ENCODE assay signal across 12 cellular contexts in the genomic region with DNA sequence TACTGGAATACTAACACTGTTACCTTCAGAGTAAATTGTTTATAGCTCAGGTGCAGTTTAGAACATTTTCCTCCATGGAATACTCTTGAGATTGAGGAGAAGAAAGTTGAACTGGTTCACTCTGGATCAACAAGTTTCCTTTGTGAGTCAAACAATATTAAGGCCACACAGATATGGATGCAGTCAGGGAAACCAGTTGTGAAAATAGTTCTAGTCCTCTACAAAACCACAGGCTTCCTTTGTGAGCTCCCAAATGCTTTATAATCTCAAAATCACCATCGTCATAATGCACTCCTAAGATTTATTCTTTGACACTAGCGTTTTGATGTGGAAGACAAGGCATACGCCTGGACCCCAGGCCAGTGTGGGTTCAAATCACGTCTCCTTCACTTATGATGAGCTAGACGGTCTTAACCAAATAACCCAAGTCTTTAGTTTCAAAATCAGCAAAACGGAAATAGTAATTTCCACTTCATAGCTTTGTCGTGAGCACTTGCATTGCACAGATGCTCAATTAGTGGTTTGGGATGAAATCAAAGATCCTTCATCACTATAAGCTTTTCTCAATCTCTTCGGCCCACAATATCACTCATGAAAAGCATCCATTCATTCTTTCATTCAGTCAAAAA.
A peak's percentile ranks its signal among the peaks of the same experiment; 100 is the strongest.
DNase-seq lines count a peak whose midpoint lies in the region; ATAC-seq and TF ChIP-seq lines count a peak whose summit lies in the region.
"Had no signal": no experiment of that assay in that cellular context is flagged by ENCODE, and none has a peak within 500 bp of the region (broad histone marks: within the 10 kb centered on the region; RNA-seq: fewer than 3 reads in every experiment).

No MANE protein-coding gene starts in this region.

- H3K9me2 ChIP-seq in GM23248 (ENCODE audit: insufficient read depth): no peaks in the 10 kb centered on the region

- no peak for TF ChIP-seq CTCF in sigmoid colon (IDR thresholded peaks at IDR 0.05)

- no peaks in the 10 kb centered on the region for H3K27me3 ChIP-seq in CD8-positive, alpha-beta memory T cell (ENCODE audit: insufficient read depth, low read length, poor library complexity, severe bottlenecking)
- H3K27me3 ChIP-seq in GM23248 (replicated peaks; ENCODE audit: insufficient read depth) (no peaks in the 10 kb centered on the region), sigmoid colon (no peaks in the 10 kb centered on the region)

- H3K27ac Mint-ChIP-seq in CD8-positive, alpha-beta memory T cell: peak overlapping the region in 3 of 8 donors; percentile 28 to 71 (median 62)
- H3K27ac Mint-ChIP-seq in effector memory CD8-positive, alpha-beta T cell: peak overlapping the region; percentile 12 to 72

- H3K4me3 Mint-ChIP-seq in CD8-positive, alpha-beta memory T cell: peak overlapping the region in 6 of 7 donors; percentile 17 to 69 (median 46)
- peak overlapping the region; percentile 34 to 49 for H3K4me3 Mint-ChIP-seq in effector memory CD8-positive, alpha-beta T cell

- CTCF ChIA-PET in CD8-positive, alpha-beta memory T cell (lab: Charles Lee): no interaction called here

- no peak for TF ChIP-seq POLR2A in sigmoid colon (IDR thresholded peaks at IDR 0.05)

- no peaks in the 10 kb centered on the region for H3K9me3 ChIP-seq in CD8-positive, alpha-beta memory T cell (ENCODE audit: low read length)
- H3K9me3 ChIP-seq in GM23248 (ENCODE audit: low read depth) (no peaks in the 10 kb centered on the region), sigmoid colon (no peaks in the 10 kb centered on the region)

- no peak for DNase-seq in CD8-positive, alpha-beta memory T cell
- peak; percentile 53 for DNase-seq in GM23248
- DNase-seq in effector memory CD8-positive, alpha-beta T cell: no peak
- DNase-seq in sigmoid colon: no peak
- DNase-seq in D341Med (ENCODE audit: low spot score): no peak
- DNase-seq in posterior cingulate gyrus: no peak
- DNase-seq in stimulated activated CD4-positive, alpha-beta T cell treated with anti-CD3 and anti-CD28 coated beads, Interleukin-4, amount 100 ng/mL, for 24 hours: no peak
- DNase-seq in effector CD4-positive, alpha-beta T cell: no peak
- DNase-seq: effector memory CD4-positive, alpha-beta T cell; GDM1; left cardiac atrium had no signal

- no peaks in the 10 kb centered on the region for H3K36me3 ChIP-seq in CD8-positive, alpha-beta memory T cell (ENCODE audit: insufficient read depth, low read length)
- H3K36me3 ChIP-seq in GM23248 (ENCODE audit: low read depth): no peaks in the 10 kb centered on the region
- H3K36me3 ChIP-seq in sigmoid colon: no peaks in the 10 kb centered on the region

- H3F3A ChIP-seq in GM23248 (ENCODE audit: insufficient read depth): peaks cover 14% of the 10 kb centered on the region

- no peak overlapping the region for H3K4me3 ChIP-seq in CD8-positive, alpha-beta memory T cell (ENCODE audit: low read length)
- H3K4me3 ChIP-seq in GM23248 (peak overlapping the region; percentile 16), sigmoid colon (no peak overlapping the region)

- no peak overlapping the region for H3K27ac ChIP-seq in CD8-positive, alpha-beta memory T cell (ENCODE audit: low read depth, low read length)
- H3K27ac ChIP-seq in GM23248: peak overlapping the region; percentile 50
- peak overlapping the region; percentile 61 to 83 (median 72) for H3K27ac ChIP-seq in sigmoid colon
- H3K27ac ChIP-seq: HL-60 had no signal

- in situ Hi-C loops in GM23248 (cut with MboI): no loop called here

- H3K4me2 ChIP-seq in GM23248 (ENCODE audit: unreplicated experiment): peak overlapping the region; percentile 44

- intact Hi-C loops in sigmoid colon (cut with DNase I): no loop called here
- intact Hi-C loops in posterior cingulate gyrus (cut with DNase I): no loop called here

- ATAC-seq in effector memory CD8-positive, alpha-beta T cell (replicated peaks): peak; percentile 21

- no peaks in the 10 kb centered on the region for H4K20me1 ChIP-seq in GM23248 (ENCODE audit: insufficient read depth)

- WGBS in GM23248 (ENCODE audit: low coverage in 1 of 2, low lambda C conversion rate in 2 of 2, missing lambda C conversion rate in 2 of 2), 2 experiments: 46 to 49% methylated on average over 8 of the region's 8 CpGs
- 71 to 83% methylated on average over 8 of the region's 8 CpGs for whole genome bisulfite sequencing in sigmoid colon, 2 donors

- POLR2A ChIA-PET in CD8-positive, alpha-beta memory T cell (lab: Charles Lee): no interaction called here

- no peak for TF ChIP-seq EP300 in sigmoid colon (IDR thresholded peaks at IDR 0.05)

- H3K27me3 Mint-ChIP-seq in CD8-positive, alpha-beta memory T cell: no peaks in the 10 kb centered on the region
- H3K27me3 Mint-ChIP-seq in effector memory CD8-positive, alpha-beta T cell: no peaks in the 10 kb centered on the region

- no peaks in the 10 kb centered on the region for H3K4me1 ChIP-seq in CD8-positive, alpha-beta memory T cell (ENCODE audit: insufficient read depth, low read length)
- H3K4me1 ChIP-seq in GM23248 (ENCODE audit: insufficient read depth): peaks cover 19% of the 10 kb centered on the region; the same call in 1 of the 2 replicates
- peaks cover 0 to 35% (median 27%) of the 10 kb centered on the region in 4 donors for H3K4me1 ChIP-seq in sigmoid colon

- peaks cover 19 to 25% (median 23%) of the 10 kb centered on the region in 3 donors for H3K4me1 Mint-ChIP-seq in CD8-positive, alpha-beta memory T cell
- peaks cover 12 to 19% of the 10 kb centered on the region in 2 donors for H3K4me1 Mint-ChIP-seq in effector memory CD8-positive, alpha-beta T cell (ENCODE audit: low read depth in 2 of 2)

- H2AFZ ChIP-seq in GM23248: peak overlapping the region; percentile 53

- peaks cover 0 to 21% (median 3%) of the 10 kb centered on the region in 3 donors for H3K36me3 Mint-ChIP-seq in CD8-positive, alpha-beta memory T cell
- H3K36me3 Mint-ChIP-seq in effector memory CD8-positive, alpha-beta T cell (ENCODE audit: insufficient read depth): no peaks in the 10 kb centered on the region

- H3K9me3 Mint-ChIP-seq in CD8-positive, alpha-beta memory T cell: no peaks in the 10 kb centered on the region
- no peaks in the 10 kb centered on the region for H3K9me3 Mint-ChIP-seq in effector memory CD8-positive, alpha-beta T cell

- peak overlapping the region; percentile 18; the same call in 1 of the 2 replicates for H3K9ac ChIP-seq in GM23248

- no peaks in the 10 kb centered on the region for H3K79me2 ChIP-seq in GM23248 (ENCODE audit: insufficient read depth)
